In the genomic region with DNA sequence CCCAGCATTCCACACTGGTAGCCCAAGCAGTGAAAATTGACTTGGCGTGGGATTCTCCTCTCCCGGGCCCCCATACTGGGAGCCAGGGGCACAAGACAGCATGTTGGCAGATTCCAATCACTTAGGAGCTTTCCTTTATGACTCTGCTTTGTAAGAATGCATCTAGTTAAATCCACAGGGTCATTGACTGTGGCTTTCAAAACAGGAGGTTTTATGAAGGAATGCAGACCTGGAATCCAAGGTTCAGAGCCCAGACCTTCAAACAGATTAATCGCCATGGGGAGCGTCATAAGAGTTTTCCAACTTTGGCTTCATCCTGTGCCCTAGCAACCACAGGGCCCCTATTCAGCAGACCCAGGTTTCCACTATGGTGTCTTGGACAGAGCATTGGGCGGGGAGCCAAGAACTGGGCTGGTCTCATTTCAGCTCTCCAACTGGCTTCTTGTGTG, we compare ENCODE assay signal across 18 cellular contexts.
DNase-seq lines count a peak whose midpoint lies in the region; ATAC-seq and TF ChIP-seq lines count a peak whose summit lies in the region.
"Had no signal": no experiment of that assay in that cellular context is flagged by ENCODE, and none has a peak within 500 bp of the region (broad histone marks: within the 10 kb centered on the region; RNA-seq: fewer than 3 reads in every experiment).

No MANE protein-coding gene starts in this region.

- H3K27me3 ChIP-seq in Caco-2 (replicated peaks; ENCODE audit: control insufficient read depth, insufficient read depth, low read length) (no peaks in the 10 kb centered on the region), endodermal cell (ENCODE audit: control insufficient read depth, insufficient read depth, low read length, poor library complexity, severe bottlenecking) (no peaks in the 10 kb centered on the region), psoas muscle (ENCODE audit: insufficient read depth in 3 of 3, low read length in 2 of 3) (no peaks in the 10 kb centered on the region)
- H3K27me3 ChIP-seq: gastrocnemius medialis, neutrophil, testis had no signal

- H3K4me1 ChIP-seq in Caco-2 = peaks cover 8% of the 10 kb centered on the region; the same call in 1 of the 2 replicates
- H3K4me1 ChIP-seq in endodermal cell (ENCODE audit: control insufficient read depth, insufficient read depth, low read length) = no peaks in the 10 kb centered on the region
- no peaks in the 10 kb centered on the region for H3K4me1 ChIP-seq in psoas muscle
- H3K4me1 ChIP-seq: gastrocnemius medialis, testis had no signal

- H3K9ac ChIP-seq in endodermal cell (ENCODE audit: extremely low read depth, low read length, poor library complexity, severe bottlenecking) = no peak overlapping the region

- no peak for ATAC-seq in GM21367 (IDR thresholded peaks at IDR 0.05; ENCODE audit: unreplicated experiment)
- no peak for ATAC-seq in HG02852 (IDR thresholded peaks at IDR 0.05; ENCODE audit: unreplicated experiment)
- ATAC-seq in psoas muscle = no peak
- ATAC-seq: activated T-helper 17 cell treated with anti-CD3 and anti-CD28 coated beads, Interleukin-2, amount 50 U/mL, for 72 hours; gastrocnemius medialis had no signal

- H3K27me3 Mint-ChIP-seq in Caco-2 (ENCODE audit: insufficient read depth, unreplicated experiment) (no peaks in the 10 kb centered on the region), endodermal cell (ENCODE audit: insufficient read depth) (no peaks in the 10 kb centered on the region), nephron (ENCODE audit: low read depth) (no peaks in the 10 kb centered on the region)

- DNase-seq in Caco-2 (peak; percentile 40 to 41), NCI-H69 (lab: John Stamatoyannopoulos, UW) (peak; percentile 38), endodermal cell (peak; percentile 59), NCI-H146 treated with DMSO at 0.1 percent for 48 hours (lab: John Stamatoyannopoulos, UW; ENCODE audit: unreplicated experiment) (no peak), psoas muscle (no peak)
- DNase-seq: activated CD8-positive, alpha-beta memory T cell treated with anti-CD3 and anti-CD28 coated beads for 24 hours; gastrocnemius medialis; NCI-H1930; stimulated activated CD4-positive, alpha-beta T cell treated with anti-CD3 and anti-CD28 coated beads, Interleukin-4, amount 100 ng/mL, for 1 hour; stimulated activated CD8-positive, alpha-beta memory T cell treated with anti-CD3 and anti-CD28 coated beads, Interleukin-4, amount 100 ng/mL, for 48 hours; testis had no signal

- CTCF ChIA-PET in Caco-2 (lab: Charles Lee) = no interaction called here

- H3K4me1 Mint-ChIP-seq in Caco-2 (ENCODE audit: low read depth, unreplicated experiment) (peaks cover 7% of the 10 kb centered on the region), endodermal cell (no peaks in the 10 kb centered on the region), nephron (peaks cover 5% of the 10 kb centered on the region)
- H3K4me1 Mint-ChIP-seq: activated T-helper 17 cell treated with anti-CD3 and anti-CD28 coated beads, Interleukin-2, amount 50 U/mL, for 72 hours; memory B cell had no signal

- intact Hi-C loops in Caco-2 (cut with micrococcal nuclease; ENCODE audit: unreplicated experiment) (no loop called here), psoas muscle (cut with DNase I) (no loop called here)

- TF ChIP-seq CTCF in Caco-2 (IDR thresholded peaks at IDR 0.05; ENCODE audit: insufficient read depth in 1 of 2, low read depth in 1 of 2, low read length in 1 of 2, severe bottlenecking in 1 of 2, unreplicated experiment in 1 of 2) (no peak), endodermal cell (conservative IDR thresholded peaks at IDR 0.05) (no peak), nephron (IDR thresholded peaks at IDR 0.05; ENCODE audit: unreplicated experiment in 3 of 3) (no peak), psoas muscle (IDR thresholded peaks at IDR 0.05) (no peak)

- H3K27ac ChIP-seq in endodermal cell (ENCODE audit: low read depth, low read length) (peak overlapping the region; percentile 90), psoas muscle (no peak overlapping the region)
- H3K27ac ChIP-seq: epithelial cell of prostate, gastrocnemius medialis, neutrophil, testis had no signal

- POLR2A ChIA-PET in Caco-2 (lab: Charles Lee) = no interaction called here

- BruUV-seq in Caco-2 (replicated peaks; lab: Mats Ljungman, UMichigan) = no TSS peak

- H3K4me3 Mint-ChIP-seq in Caco-2 (ENCODE audit: unreplicated experiment) = no peak overlapping the region
- no peak overlapping the region for H3K4me3 Mint-ChIP-seq in endodermal cell
- peak overlapping the region in 2 of 3 experiments; percentile 14 to 42 for H3K4me3 Mint-ChIP-seq in nephron
- H3K4me3 Mint-ChIP-seq: activated T-helper 17 cell treated with anti-CD3 and anti-CD28 coated beads, Interleukin-2, amount 50 U/mL, for 72 hours; memory B cell had no signal

- H3K9me3 ChIP-seq in Caco-2 (no peaks in the 10 kb centered on the region), endodermal cell (ENCODE audit: control insufficient read depth, low read length) (peaks cover 18% of the 10 kb centered on the region), psoas muscle (no peaks in the 10 kb centered on the region)
- H3K9me3 ChIP-seq: gastrocnemius medialis, neutrophil, testis had no signal

- WGBS in endodermal cell (ENCODE audit: insufficient coverage in 1 of 2, insufficient read length in 1 of 2), 2 experiments = 66 to 95% methylated on average over 5 of the region's 5 CpGs
- 80 to 91% (median 86%) methylated on average over 5 of the region's 5 CpGs for WGBS in psoas muscle, 3 donors

- H3K36me3 Mint-ChIP-seq in Caco-2 (ENCODE audit: insufficient read depth, unreplicated experiment) (no peaks in the 10 kb centered on the region), endodermal cell (ENCODE audit: low read depth) (no peaks in the 10 kb centered on the region), nephron (ENCODE audit: low read depth) (no peaks in the 10 kb centered on the region)
- H3K36me3 Mint-ChIP-seq: memory B cell had no signal

- H3K4me3 ChIP-seq in Caco-2 (ENCODE audit: low read depth, low read length) (no peak overlapping the region), endodermal cell (ENCODE audit: low read length) (no peak overlapping the region), psoas muscle (no peak overlapping the region)
- H3K4me3 ChIP-seq: gastrocnemius medialis, testis had no signal

- no peaks in the 10 kb centered on the region for H3K36me3 ChIP-seq in Caco-2 (ENCODE audit: control insufficient read depth, insufficient read depth, low read length)
- no peaks in the 10 kb centered on the region for H3K36me3 ChIP-seq in endodermal cell (ENCODE audit: control insufficient read depth, insufficient read depth, low read length)
- no peaks in the 10 kb centered on the region for H3K36me3 ChIP-seq in psoas muscle (ENCODE audit: insufficient read depth in 1 of 2, low read depth in 1 of 2)
- H3K36me3 ChIP-seq: gastrocnemius medialis, neutrophil had no signal

- H3K9me3 Mint-ChIP-seq in Caco-2 (ENCODE audit: unreplicated experiment) = no peaks in the 10 kb centered on the region
- H3K9me3 Mint-ChIP-seq in endodermal cell = peaks cover 8% of the 10 kb centered on the region
- H3K9me3 Mint-ChIP-seq in nephron = peaks cover 4% of the 10 kb centered on the region
- H3K9me3 Mint-ChIP-seq: memory B cell had no signal

- H3K27ac Mint-ChIP-seq in Caco-2 (ENCODE audit: unreplicated experiment) = no peak overlapping the region
- H3K27ac Mint-ChIP-seq in endodermal cell = no peak overlapping the region
- peak overlapping the region; percentile 76 to 89 (median 81) for H3K27ac Mint-ChIP-seq in nephron
- H3K27ac Mint-ChIP-seq: activated T-helper 17 cell treated with anti-CD3 and anti-CD28 coated beads, Interleukin-2, amount 50 U/mL, for 72 hours; memory B cell had no signal

Comparison
In these comparisons a context has a peak if more than half of its experiments do, and no peak if none do; other contexts are left out.
1. DNase-seq: peak in Caco-2 (2 of 2), NCI-H69 (single experiment) and endodermal cell (single experiment); none in NCI-H146 treated with DMSO at 0.1 percent for 48 hours (single experiment) and psoas muscle (0 of 2).
2. H3K27ac Mint-ChIP-seq: peak in nephron (3 of 3); none in Caco-2 (single experiment) and endodermal cell (single experiment).
3. H3K4me3 Mint-ChIP-seq: peak in nephron (2 of 3); none in Caco-2 (single experiment) and endodermal cell (single experiment).